13 cellular contexts compared by ENCODE assay signal in genomic region chr14:69632154-69632553, GRCh38. TPM values are rescaled to one million over a fixed set of nuclear protein-coding genes. Genes with fewer than 3 reads are reported as not detected.
DNase-seq lines count a peak whose midpoint lies in the region; ATAC-seq and TF ChIP-seq lines count a peak whose summit lies in the region.
"Had no signal": no experiment of that assay in that cellular context is flagged by ENCODE, and none has a peak within 500 bp of the region (broad histone marks: within the 10 kb centered on the region; RNA-seq: fewer than 3 reads in every experiment).

No MANE protein-coding gene starts in this region.

- peak overlapping the region in 1 of 3 donors; percentile 35 for H3K9ac ChIP-seq in skeletal muscle tissue (ENCODE audit: low read depth in 1 of 3, low read length in 3 of 3)

- H4K20me1 ChIP-seq in OCI-LY7 (ENCODE audit: insufficient read depth, low read length) = peaks cover 77% of the 10 kb centered on the region

- H3K4me3 ChIP-seq in OCI-LY7 (ENCODE audit: low read depth, low read length, poor library complexity, severe bottlenecking) (no peak overlapping the region), skeletal muscle tissue (ENCODE audit: low read length in 3 of 3) (no peak overlapping the region)
- H3K4me3 ChIP-seq: cardiac muscle cell, skin epidermis had no signal

- no peak overlapping the region for H3K27ac ChIP-seq in OCI-LY7 (ENCODE audit: low read depth, low read length, poor library complexity, severe bottlenecking)
- H3K27ac ChIP-seq in skeletal muscle tissue (ENCODE audit: low read depth, low read length) = peak overlapping the region; percentile 56

- TF ChIP-seq CTCF in OCI-LY7 (conservative IDR thresholded peaks at IDR 0.05; ENCODE audit: low read length) (no peak), GM13976 (IDR thresholded peaks at IDR 0.05; ENCODE audit: borderline replicate concordance, control extremely low read depth, extremely low read depth, insufficient read depth, missing control alignments) (no peak)

- CTCF ChIA-PET in activated CD4-positive, alpha-beta T cell treated with anti-CD3 and anti-CD28 coated beads for 36 hours (lab: Charles Lee) = interaction anchor here (0.7 to 1.0 kb wide), 2 partner anchors 39 to 78 kb away, joined by 3 to 4 read pairs; no protein-coding TSS in a partner anchor
- CTCF ChIA-PET in activated CD4-positive, alpha-beta T cell treated with anti-CD3 and anti-CD28 coated beads, Interleukin-2, amount 10 ng/mL, durations not matched to agents 7 days and 5 days (lab: Charles Lee) = interaction anchor here (0.6 to 1.6 kb wide), 3 partner anchors 10 to 73 kb away, joined by 3 to 4 read pairs (median 3); no protein-coding TSS in a partner anchor
- CTCF ChIA-PET in OCI-LY7 (lab: Charles Lee; ENCODE audit: unreplicated experiment) = no interaction called here

- H3K4me1 Mint-ChIP-seq in activated CD4-positive, alpha-beta T cell treated with anti-CD3 and anti-CD28 coated beads for 36 hours = peaks cover 97% of the 10 kb centered on the region
- peaks cover 91% of the 10 kb centered on the region for H3K4me1 Mint-ChIP-seq in activated CD4-positive, alpha-beta T cell treated with anti-CD3 and anti-CD28 coated beads, Interleukin-2, amount 10 ng/mL, durations not matched to agents 7 days and 5 days

- no peaks in the 10 kb centered on the region for H3K9me3 ChIP-seq in OCI-LY7 (ENCODE audit: low read length)
- H3K9me3 ChIP-seq in skeletal muscle tissue (ENCODE audit: control insufficient read depth in 3 of 3, low read length in 3 of 3) = no peaks in the 10 kb centered on the region

- in situ Hi-C loops in GM13976 (cut with MboI; ENCODE audit: low sequenced_read_pairs, unreplicated experiment) = no loop called here

- H2AFZ ChIP-seq in OCI-LY7 (ENCODE audit: low read length) = no peak overlapping the region

- POLR2A ChIA-PET in activated CD4-positive, alpha-beta T cell treated with anti-CD3 and anti-CD28 coated beads for 36 hours (lab: Charles Lee) = interaction anchor here (0.5 kb wide), 1 partner anchor 194 kb away, joined by 5 read pairs; no protein-coding TSS in a partner anchor
- POLR2A ChIA-PET in activated CD4-positive, alpha-beta T cell treated with anti-CD3 and anti-CD28 coated beads, Interleukin-2, amount 10 ng/mL, durations not matched to agents 7 days and 5 days (lab: Charles Lee) = no interaction called here
- POLR2A ChIA-PET in OCI-LY7 (lab: Charles Lee) = interaction anchor here (0.7 kb wide), 2 partner anchors 16 to 802 kb away, joined by 4 to 5 read pairs; no protein-coding TSS in a partner anchor

- intact Hi-C loops in activated CD4-positive, alpha-beta T cell treated with anti-CD3 and anti-CD28 coated beads for 36 hours (cut with DNase I, micrococcal nuclease) = no loop called here
- intact Hi-C loops in OCI-LY7 (cut with micrococcal nuclease; ENCODE audit: unreplicated experiment) = no loop called here

- H3K9me3 Mint-ChIP-seq in activated CD4-positive, alpha-beta T cell treated with anti-CD3 and anti-CD28 coated beads for 36 hours (ENCODE audit: low read depth) = no peaks in the 10 kb centered on the region
- H3K9me3 Mint-ChIP-seq in activated CD4-positive, alpha-beta T cell treated with anti-CD3 and anti-CD28 coated beads, Interleukin-2, amount 10 ng/mL, durations not matched to agents 7 days and 5 days = no peaks in the 10 kb centered on the region

- peak overlapping the region; percentile 33 for H3K27ac Mint-ChIP-seq in activated CD4-positive, alpha-beta T cell treated with anti-CD3 and anti-CD28 coated beads for 36 hours
- no peak overlapping the region for H3K27ac Mint-ChIP-seq in activated CD4-positive, alpha-beta T cell treated with anti-CD3 and anti-CD28 coated beads, Interleukin-2, amount 10 ng/mL, durations not matched to agents 7 days and 5 days

- peaks cover 27% of the 10 kb centered on the region for H3K36me3 Mint-ChIP-seq in activated CD4-positive, alpha-beta T cell treated with anti-CD3 and anti-CD28 coated beads for 36 hours (ENCODE audit: low read depth)
- peaks cover 20% of the 10 kb centered on the region for H3K36me3 Mint-ChIP-seq in activated CD4-positive, alpha-beta T cell treated with anti-CD3 and anti-CD28 coated beads, Interleukin-2, amount 10 ng/mL, durations not matched to agents 7 days and 5 days (ENCODE audit: low read depth)

- peaks cover 100% of the 10 kb centered on the region for H3K4me1 ChIP-seq in OCI-LY7 (ENCODE audit: insufficient read depth, low read length, poor library complexity, severe bottlenecking)
- peaks cover 64 to 83% (median 78%) of the 10 kb centered on the region in 3 donors for H3K4me1 ChIP-seq in skeletal muscle tissue (ENCODE audit: control insufficient read depth in 3 of 3, insufficient read depth in 3 of 3, low read length in 3 of 3)

- no peaks in the 10 kb centered on the region for H3K9me2 ChIP-seq in OCI-LY7 (ENCODE audit: insufficient read depth, low read length)

- no peaks in the 10 kb centered on the region for H3K27me3 ChIP-seq in skeletal muscle tissue (ENCODE audit: control insufficient read depth in 3 of 3, insufficient read depth in 3 of 3, low read length in 3 of 3)
- H3K27me3 ChIP-seq: cardiac muscle cell had no signal

- H3K36me3 ChIP-seq in OCI-LY7 (ENCODE audit: insufficient read depth, low read length) = peaks cover 18% of the 10 kb centered on the region
- H3K36me3 ChIP-seq in skeletal muscle tissue (ENCODE audit: control insufficient read depth in 3 of 3, insufficient read depth in 3 of 3, low read length in 3 of 3) = no peaks in the 10 kb centered on the region
- H3K36me3 ChIP-seq: cardiac muscle cell had no signal

- ATAC-seq in activated CD4-positive, alpha-beta T cell treated with anti-CD3 and anti-CD28 coated beads for 36 hours = no peak

- H3K79me2 ChIP-seq in OCI-LY7 (ENCODE audit: insufficient read depth, low read depth, low read length) = peaks cover 100% of the 10 kb centered on the region

- H3K4me2 ChIP-seq in OCI-LY7 (ENCODE audit: low read length) = peak overlapping the region; percentile 84

- H3K27me3 Mint-ChIP-seq in activated CD4-positive, alpha-beta T cell treated with anti-CD3 and anti-CD28 coated beads for 36 hours = no peaks in the 10 kb centered on the region
- no peaks in the 10 kb centered on the region for H3K27me3 Mint-ChIP-seq in activated CD4-positive, alpha-beta T cell treated with anti-CD3 and anti-CD28 coated beads, Interleukin-2, amount 10 ng/mL, durations not matched to agents 7 days and 5 days

- no peak overlapping the region for H3K4me3 Mint-ChIP-seq in activated CD4-positive, alpha-beta T cell treated with anti-CD3 and anti-CD28 coated beads for 36 hours
- no peak overlapping the region for H3K4me3 Mint-ChIP-seq in activated CD4-positive, alpha-beta T cell treated with anti-CD3 and anti-CD28 coated beads, Interleukin-2, amount 10 ng/mL, durations not matched to agents 7 days and 5 days

- BruUV-seq in OCI-LY7 (replicated peaks; lab: Mats Ljungman, UMichigan) = no TSS peak

- no peak for DNase-seq in activated CD4-positive, alpha-beta T cell treated with anti-CD3 and anti-CD28 coated beads for 36 hours
- no peak for DNase-seq in activated CD4-positive, alpha-beta T cell treated with anti-CD3 and anti-CD28 coated beads, Interleukin-2, amount 10 ng/mL, durations not matched to agents 7 days and 5 days
- no peak for DNase-seq in OCI-LY7 (ENCODE audit: low spot score)
- peak; percentile 28 for DNase-seq in iPS-NIHi11 (ENCODE audit: low spot score)
- DNase-seq in NCI-H526 (lab: John Stamatoyannopoulos, UW) = no peak
- DNase-seq in GM13976 (ENCODE audit: low spot score) = no peak
- DNase-seq in NCI-H2171 (lab: John Stamatoyannopoulos, UW) = no peak
- DNase-seq: activated T-cell treated with anti-CD3 and anti-CD28 coated beads, Interleukin-2, amount 50 U/mL, for 1 hour; SW 1271 had no signal

RNA-seq across cellular contexts. Expression of gene SUSD6, which starts 20.8 kb away (rescaled TPM):
- total RNA-seq in activated CD4-positive, alpha-beta T cell treated with anti-CD3 and anti-CD28 coated beads for 36 hours = 10 to 100 TPM; 57.9 to 59.3 TPM
- 10 to 100 TPM; 42.6 to 45.0 TPM for total RNA-seq in activated CD4-positive, alpha-beta T cell treated with anti-CD3 and anti-CD28 coated beads, Interleukin-2, amount 10 ng/mL, durations not matched to agents 7 days and 5 days
- total RNA-seq in OCI-LY7 (2014; rRNA removed; shearing (Covaris generic)) = 19.3 and 23.1 TPM in 2 replicates
- total RNA-seq in OCI-LY7 (2022) (40.9 and 43.6 TPM in 2 replicates), skeletal muscle tissue (10.4 TPM)

RNA-seq across cellular contexts. Expression of gene CCDC177, which starts 57.5 kb away (rescaled TPM):
- total RNA-seq in activated CD4-positive, alpha-beta T cell treated with anti-CD3 and anti-CD28 coated beads for 36 hours = not detected
- not detected for total RNA-seq in activated CD4-positive, alpha-beta T cell treated with anti-CD3 and anti-CD28 coated beads, Interleukin-2, amount 10 ng/mL, durations not matched to agents 7 days and 5 days
- not detected in 2 replicates for total RNA-seq in OCI-LY7 (2014; rRNA removed; shearing (Covaris generic))
- total RNA-seq in OCI-LY7 (2022) (not detected in 2 replicates), skeletal muscle tissue (not detected)
- total RNA-seq: cardiac muscle cell, NCI-H460 had no signal
